ENCODE assay signal across 8 cellular contexts in the genomic region with DNA sequence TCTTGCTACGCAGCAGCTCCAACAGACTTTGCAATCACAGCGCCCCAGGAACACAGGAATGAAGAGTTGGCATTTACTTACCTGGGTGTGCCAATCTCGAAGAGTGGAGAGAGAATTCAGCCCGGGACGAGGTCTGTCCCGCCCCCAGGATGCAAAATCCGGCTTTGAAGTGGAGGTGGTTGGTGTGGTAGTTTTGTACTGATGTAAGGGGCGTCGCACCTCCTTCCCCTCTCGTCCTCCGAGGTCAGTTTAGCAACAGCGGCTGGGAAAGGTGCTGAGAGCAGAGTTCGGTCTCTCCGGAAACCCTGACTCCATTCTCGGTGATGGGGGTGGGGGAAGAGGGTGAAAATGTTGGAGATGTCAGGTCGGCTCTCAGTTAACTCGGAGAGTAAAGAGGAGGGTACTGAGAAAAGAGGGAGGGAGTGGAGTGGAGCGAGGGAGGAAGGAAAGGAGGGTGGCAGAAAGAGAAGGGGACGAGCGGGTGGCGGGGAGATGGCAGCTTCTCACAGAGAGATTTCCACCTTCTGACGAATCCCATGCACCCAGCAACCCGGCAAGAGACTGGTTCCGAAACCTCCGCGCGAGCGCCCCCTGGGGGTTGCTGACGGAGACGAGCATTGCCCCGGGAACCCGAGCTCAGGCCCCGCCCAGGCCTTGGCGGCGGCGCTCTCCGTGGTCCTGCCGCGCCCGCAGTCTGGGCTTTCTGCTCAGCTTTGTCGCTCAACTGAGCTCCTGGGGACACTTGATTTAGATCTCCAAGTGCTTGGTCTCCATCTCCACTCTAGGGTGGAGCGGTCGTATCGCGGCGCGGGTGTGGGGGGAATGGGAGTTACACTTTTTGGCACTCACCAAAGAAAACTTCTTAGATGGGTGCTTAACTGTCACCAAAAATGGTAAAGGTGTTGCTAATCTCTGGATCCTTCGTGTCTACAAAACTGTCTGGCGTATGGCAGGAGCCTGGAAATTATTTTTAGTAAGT. TPM values are rescaled to one million over a fixed set of nuclear protein-coding genes. Genes with fewer than 3 reads are reported as not detected.
DNase-seq lines count a peak whose midpoint lies in the region; ATAC-seq and TF ChIP-seq lines count a peak whose summit lies in the region.

A gene (minus strand): TSS at position 529 of the 979 bp plus-strand sequence.

- peak within 1 kb of the TSS; percentile 95 for H3K4me3 Mint-ChIP-seq in GM23338

- no peak within 1 kb of the TSS for H3K27ac ChIP-seq in GM23338 (ENCODE audit: low read depth)
- no peak within 1 kb of the TSS for H3K27ac ChIP-seq in gastroesophageal sphincter
- H3K27ac ChIP-seq in neutrophil, result peak within 1 kb of the TSS; percentile 32
- H3K27ac ChIP-seq in tibial artery, result no peak within 1 kb of the TSS

- DNase-seq in DMS153 treated with DMSO at 0.1 percent for 48 hours (lab: John Stamatoyannopoulos, UW; ENCODE audit: unreplicated experiment) (peak; percentile 89), GM23338 (ENCODE audit: low spot score) (peak; percentile 94), MG63 (peak; percentile 83), RPMI7951 (ENCODE audit: low read depth) (peak; percentile 58), tibial artery (peak; percentile 58 to 75)
- DNase-seq in activated naive CD4-positive, alpha-beta T cell (lab: John Stamatoyannopoulos, UW), result peak; percentile 8 to 34 (median 27)

- H3K4me1 ChIP-seq in GM23338 (ENCODE audit: insufficient read depth) (no peaks in the 10 kb centered on the region; the same call in 1 of the 2 replicates), gastroesophageal sphincter (peaks cover 0 to 11% (median 0%) of the 10 kb centered on the region in 3 donors), neutrophil (ENCODE audit: control insufficient read depth in 1 of 2, insufficient read depth in 1 of 2, low read depth in 1 of 2, low read length in 1 of 2) (peaks cover 15 to 19% of the 10 kb centered on the region in 2 experiments), tibial artery (peaks cover 0 to 9% (median 4%) of the 10 kb centered on the region in 4 donors)

- no peak within 1 kb of the TSS for H3K27ac Mint-ChIP-seq in GM23338

- TF ChIP-seq POLR2A in gastroesophageal sphincter (IDR thresholded peaks at IDR 0.05), result no peak

- TF ChIP-seq CTCF in GM23338 (conservative IDR thresholded peaks at IDR 0.05; ENCODE audit: low read depth in 2 of 2) (peak; percentile 74 to 88), gastroesophageal sphincter (IDR thresholded peaks at IDR 0.05) (peak in 2 of 4 experiments; percentile 24 to 52), neutrophil (IDR thresholded peaks at IDR 0.05) (peak; percentile 66), tibial artery (IDR thresholded peaks at IDR 0.05) (peak; percentile 45 to 50)

- H3K4me3 ChIP-seq in GM23338 (peak within 1 kb of the TSS; percentile 80), MG63 (peak within 1 kb of the TSS; percentile 34), gastroesophageal sphincter (peak within 1 kb of the TSS in 1 of 2 donors; percentile 37), neutrophil (ENCODE audit: low read depth in 1 of 2, low read length in 1 of 2) (peak within 1 kb of the TSS; percentile 41 to 56), tibial artery (peak within 1 kb of the TSS; percentile 10 to 38)

- peaks cover 37% of the 10 kb centered on the region for H3K27me3 Mint-ChIP-seq in GM23338 (ENCODE audit: insufficient read depth, low read depth, poor library complexity)

- peaks cover 52% of the 10 kb centered on the region for H3K27me3 ChIP-seq in GM23338 (ENCODE audit: insufficient read depth)
- H3K27me3 ChIP-seq in MG63, result peaks cover 19% of the 10 kb centered on the region
- H3K27me3 ChIP-seq in gastroesophageal sphincter, result peaks cover 71% of the 10 kb centered on the region
- H3K27me3 ChIP-seq in neutrophil, result peaks cover 100% of the 10 kb centered on the region
- peaks cover 0 to 40% of the 10 kb centered on the region in 2 donors for H3K27me3 ChIP-seq in tibial artery

- H3K4me2 ChIP-seq in GM23338, result peak within 1 kb of the TSS; percentile 95

- no peaks in the 10 kb centered on the region for H3K79me2 ChIP-seq in GM23338 (replicated peaks; ENCODE audit: insufficient read depth)

- ATAC-seq in GM23338 (peak; percentile 86), gastroesophageal sphincter (peak; percentile 51)

- no peaks in the 10 kb centered on the region for H3K36me3 ChIP-seq in GM23338 (ENCODE audit: insufficient read depth)
- H3K36me3 ChIP-seq in MG63, result no peaks in the 10 kb centered on the region
- H3K36me3 ChIP-seq in gastroesophageal sphincter, result no peaks in the 10 kb centered on the region
- H3K36me3 ChIP-seq in neutrophil, result no peaks in the 10 kb centered on the region
- H3K36me3 ChIP-seq in tibial artery, result no peaks in the 10 kb centered on the region

- no peak for TF ChIP-seq EP300 in gastroesophageal sphincter (IDR thresholded peaks at IDR 0.05)

- 8 to 16% methylated on average over 9 to 20 of the region's 49 CpGs for WGBS in gastroesophageal sphincter (ENCODE audit: low coverage in 1 of 2), 2 donors

- intact Hi-C loops in tibial artery (cut with DNase I; ENCODE audit: low total_unique reads), result loop anchor here (10.0 kb wide), 1 partner anchor 240 kb away; no protein-coding TSS in a partner anchor

- no peaks in the 10 kb centered on the region for H3K36me3 Mint-ChIP-seq in GM23338 (ENCODE audit: low read depth)

- no peaks in the 10 kb centered on the region; the same call in 1 of the 2 replicates for H4K20me1 ChIP-seq in GM23338 (replicated peaks; ENCODE audit: insufficient read depth)

- no peaks in the 10 kb centered on the region for H3K9me2 ChIP-seq in GM23338 (ENCODE audit: insufficient read depth)

- H3K9me3 ChIP-seq in MG63 (no peaks in the 10 kb centered on the region), gastroesophageal sphincter (no peaks in the 10 kb centered on the region), neutrophil (no peaks in the 10 kb centered on the region), tibial artery (no peaks in the 10 kb centered on the region)

- H3K4me1 Mint-ChIP-seq in GM23338, result peaks cover 8% of the 10 kb centered on the region

- no peaks in the 10 kb centered on the region for H3K9me3 Mint-ChIP-seq in GM23338

- H2AFZ ChIP-seq in GM23338, result peak within 1 kb of the TSS; percentile 100

- 0 out of 2 replicates have a peak, but pooled peaks cover 4% of the 10 kb centered on the region for H3F3A ChIP-seq in GM23338 (replicated peaks; ENCODE audit: low read depth)

TF ChIP-seq in GM23338, 12 proteins besides CTCF, POLR2A, EP300 and RAD21 (continues in another document):
- no peak for TF ChIP-seq ZNF331 (CRISPR knock-in tag; IDR thresholded peaks at IDR 0.05; ENCODE audit: low read depth)
- TF ChIP-seq POLR2AphosphoS5 (IDR thresholded peaks at IDR 0.05; ENCODE audit: low read depth), result no peak

RNA-seq across cellular contexts. Expression of the gene that starts here (rescaled TPM):
- 4.1 and 6.5 TPM in 2 replicates for total RNA-seq in GM23338 (2014; rRNA removed; shearing (Covaris generic))
- 1.3 and 2.0 TPM in 2 replicates for polyA plus RNA-seq in GM23338 (2016; fragmentation: Nextera tagmentation; extraction: Ambion mirVana)
- not detected in 2 replicates for total RNA-seq in MG63 (2014; rRNA removed; shearing (Covaris generic); ENCODE audit: low replicate concordance)
- total RNA-seq in RPMI7951 (2014; rRNA removed; shearing (Covaris generic)), result 0.48 TPM in 1 of 2 replicates, not detected in the other
- total RNA-seq in gastroesophageal sphincter, result not detected

Comparison
In these comparisons a context has a peak if more than half of its experiments do, and no peak if none do; other contexts are left out.
1. Peak in DNase-seq and H3K4me3 ChIP-seq in MG63; RNA of the gene not detected or under 1 TPM.
2. Peak in DNase-seq in RPMI7951; RNA of the gene not detected or under 1 TPM.
3. Peak in ATAC-seq in gastroesophageal sphincter; RNA of the gene not detected or under 1 TPM.
4. DNase-seq: peak in every context shown above with its lines; median percentile 94 in GM23338; 89 in DMS153 treated with DMSO at 0.1 percent for 48 hours; 83 in MG63; 66 in tibial artery; 58 in RPMI7951; 27 in activated naive CD4-positive, alpha-beta T cell.